11 cellular contexts compared by ENCODE assay signal in genomic region chr3:125035217-125035616, GRCh38. TPM values are rescaled to one million over a fixed set of nuclear protein-coding genes. Genes with fewer than 3 reads are reported as not detected.
DNase-seq lines count a peak whose midpoint lies in the region; ATAC-seq and TF ChIP-seq lines count a peak whose summit lies in the region.
"Had no signal": no experiment of that assay in that cellular context is flagged by ENCODE, and none has a peak within 500 bp of the region (broad histone marks: within the 10 kb centered on the region; RNA-seq: fewer than 3 reads in every experiment).

No MANE protein-coding gene starts in this region.

- H3K27ac ChIP-seq in vagina, result no peak overlapping the region
- no peak overlapping the region for H3K27ac ChIP-seq in endodermal cell (ENCODE audit: low read depth, low read length)
- no peak overlapping the region for H3K27ac ChIP-seq in OCI-LY7 (ENCODE audit: low read depth, low read length, poor library complexity, severe bottlenecking)

- no peaks in the 10 kb centered on the region for H3K79me2 ChIP-seq in OCI-LY7 (ENCODE audit: insufficient read depth, low read depth, low read length)

- peaks cover 42% of the 10 kb centered on the region for H3K4me1 Mint-ChIP-seq in activated naive CD8-positive, alpha-beta T cell treated with anti-CD3 and anti-CD28 coated beads, Interleukin-2, amount 50 U/mL, for 24 hours
- peaks cover 39% of the 10 kb centered on the region for H3K4me1 Mint-ChIP-seq in endodermal cell

- POLR2A ChIA-PET in OCI-LY7 (lab: Charles Lee), result no interaction called here

- no TSS peak for BruUV-seq in OCI-LY7 (replicated peaks; lab: Mats Ljungman, UMichigan)

- peaks cover 21% of the 10 kb centered on the region for H3K36me3 Mint-ChIP-seq in activated naive CD8-positive, alpha-beta T cell treated with anti-CD3 and anti-CD28 coated beads, Interleukin-2, amount 50 U/mL, for 24 hours (ENCODE audit: low read depth)
- peaks cover 15% of the 10 kb centered on the region for H3K36me3 Mint-ChIP-seq in endodermal cell (ENCODE audit: low read depth)

- TF ChIP-seq POLR2A in vagina (IDR thresholded peaks at IDR 0.05), result no peak

- peak overlapping the region; percentile 53 for H3K27ac Mint-ChIP-seq in activated naive CD8-positive, alpha-beta T cell treated with anti-CD3 and anti-CD28 coated beads, Interleukin-2, amount 50 U/mL, for 24 hours
- H3K27ac Mint-ChIP-seq in endodermal cell, result no peak overlapping the region

- H3K9me2 ChIP-seq in OCI-LY7 (ENCODE audit: insufficient read depth, low read length), result no peaks in the 10 kb centered on the region

- ATAC-seq in GM18498 (IDR thresholded peaks at IDR 0.05; ENCODE audit: unreplicated experiment), result peak; percentile 57
- peak; percentile 70 for ATAC-seq in GM19395 (IDR thresholded peaks at IDR 0.05; ENCODE audit: unreplicated experiment)
- ATAC-seq in HG03039 (IDR thresholded peaks at IDR 0.05; ENCODE audit: unreplicated experiment), result peak; percentile 53
- ATAC-seq in activated naive CD8-positive, alpha-beta T cell treated with anti-CD3 and anti-CD28 coated beads, Interleukin-2, amount 50 U/mL, for 24 hours, result peak; percentile 81
- no peak for ATAC-seq in left lobe of liver

- H3K9me3 Mint-ChIP-seq in activated naive CD8-positive, alpha-beta T cell treated with anti-CD3 and anti-CD28 coated beads, Interleukin-2, amount 50 U/mL, for 24 hours, result peaks cover 22% of the 10 kb centered on the region
- peaks cover 12% of the 10 kb centered on the region for H3K9me3 Mint-ChIP-seq in endodermal cell

- WGBS in endodermal cell (ENCODE audit: insufficient coverage in 1 of 2, insufficient read length in 1 of 2), 2 experiments, result 98 to 99% methylated on average over 4 to 5 of the region's 5 CpGs

- no peak for TF ChIP-seq CTCF in vagina (IDR thresholded peaks at IDR 0.05)
- TF ChIP-seq CTCF in endodermal cell (conservative IDR thresholded peaks at IDR 0.05), result no peak
- no peak for TF ChIP-seq CTCF in OCI-LY7 (conservative IDR thresholded peaks at IDR 0.05; ENCODE audit: low read length)

- H2AFZ ChIP-seq in OCI-LY7 (ENCODE audit: low read length), result no peak overlapping the region

- H3K27me3 ChIP-seq in vagina (no peaks in the 10 kb centered on the region), endodermal cell (ENCODE audit: control insufficient read depth, insufficient read depth, low read length, poor library complexity, severe bottlenecking) (no peaks in the 10 kb centered on the region)

- no peaks in the 10 kb centered on the region for H3K9me3 ChIP-seq in vagina
- peaks cover 25% of the 10 kb centered on the region for H3K9me3 ChIP-seq in endodermal cell (ENCODE audit: control insufficient read depth, low read length)
- no peaks in the 10 kb centered on the region for H3K9me3 ChIP-seq in OCI-LY7 (ENCODE audit: low read length)

- intact Hi-C loops in vagina (cut with DNase I) (no loop called here), OCI-LY7 (cut with micrococcal nuclease; ENCODE audit: unreplicated experiment) (no loop called here)

- H3K4me1 ChIP-seq in vagina (peaks cover 46% of the 10 kb centered on the region), endodermal cell (ENCODE audit: control insufficient read depth, insufficient read depth, low read length) (peaks cover 24% of the 10 kb centered on the region), OCI-LY7 (ENCODE audit: insufficient read depth, low read length, poor library complexity, severe bottlenecking) (no peaks in the 10 kb centered on the region)

- no peaks in the 10 kb centered on the region for H4K20me1 ChIP-seq in OCI-LY7 (ENCODE audit: insufficient read depth, low read length)

- no peak overlapping the region for H3K4me3 ChIP-seq in vagina
- H3K4me3 ChIP-seq in endodermal cell (ENCODE audit: low read length), result no peak overlapping the region
- no peak overlapping the region for H3K4me3 ChIP-seq in OCI-LY7 (ENCODE audit: low read depth, low read length, poor library complexity, severe bottlenecking)

- CTCF ChIA-PET in OCI-LY7 (lab: Charles Lee; ENCODE audit: unreplicated experiment), result no interaction called here

- no peaks in the 10 kb centered on the region for H3K27me3 Mint-ChIP-seq in activated naive CD8-positive, alpha-beta T cell treated with anti-CD3 and anti-CD28 coated beads, Interleukin-2, amount 50 U/mL, for 24 hours
- H3K27me3 Mint-ChIP-seq in endodermal cell (ENCODE audit: insufficient read depth), result no peaks in the 10 kb centered on the region

- H3K36me3 ChIP-seq in vagina, result no peaks in the 10 kb centered on the region
- H3K36me3 ChIP-seq in endodermal cell (ENCODE audit: control insufficient read depth, insufficient read depth, low read length), result peaks cover 13% of the 10 kb centered on the region
- no peaks in the 10 kb centered on the region for H3K36me3 ChIP-seq in OCI-LY7 (ENCODE audit: insufficient read depth, low read length)

- H3K4me2 ChIP-seq in OCI-LY7 (ENCODE audit: low read length), result no peak overlapping the region

- no peak overlapping the region for H3K9ac ChIP-seq in endodermal cell (ENCODE audit: extremely low read depth, low read length, poor library complexity, severe bottlenecking)

- no peak for DNase-seq in activated naive CD8-positive, alpha-beta T cell treated with anti-CD3 and anti-CD28 coated beads, Interleukin-2, amount 50 U/mL, for 24 hours
- DNase-seq in vagina (ENCODE audit: extremely low spot score in 2 of 2) (no peak), endodermal cell (no peak), left lobe of liver (ENCODE audit: low spot score) (no peak), OCI-LY7 (ENCODE audit: low spot score) (no peak)
- DNase-seq: activated naive CD4-positive, alpha-beta T cell; C1 segment of cervical spinal cord; NCI-H510A had no signal

- H3K4me3 Mint-ChIP-seq in activated naive CD8-positive, alpha-beta T cell treated with anti-CD3 and anti-CD28 coated beads, Interleukin-2, amount 50 U/mL, for 24 hours, result no peak overlapping the region
- no peak overlapping the region for H3K4me3 Mint-ChIP-seq in endodermal cell

RNA-seq across cellular contexts. Expression of gene HEG1, which starts 20.6 kb away (rescaled TPM):
- total RNA-seq in vagina (47.1 TPM), endodermal cell (10 to 100 TPM; 25.5 to 27.0 TPM), left lobe of liver (5.4 TPM), OCI-LY7 (2022) (4.9 and 6.0 TPM in 2 replicates)
- polyA plus RNA-seq in endodermal cell (2013, experiment 1 of 2), result 30.3 TPM
- polyA plus RNA-seq in endodermal cell (2013, experiment 2 of 2), result 35.4 TPM
- 2.4 and 5.7 TPM in 2 replicates for total RNA-seq in OCI-LY7 (2014; rRNA removed; shearing (Covaris generic))
